In genomic region chr10:71773221-71773971, GRCh38 we compare ENCODE assay signal across 8 cellular contexts. TPM values are rescaled to one million over a fixed set of nuclear protein-coding genes. Genes with fewer than 3 reads are reported as not detected.
A peak's percentile ranks its signal among the peaks of the same experiment; 100 is the strongest.
DNase-seq lines count a peak whose midpoint lies in the region; ATAC-seq and TF ChIP-seq lines count a peak whose summit lies in the region.

VSIR (minus strand) TSS chr10:71773520; CDS start chr10:71773439, 81 bp downstream.

- no peaks in the 10 kb centered on the region for H3K27me3 ChIP-seq in CD4-positive, CD25-positive, alpha-beta regulatory T cell (ENCODE audit: control insufficient read depth, insufficient read depth, low read length)
- no peaks in the 10 kb centered on the region for H3K27me3 ChIP-seq in foreskin keratinocyte
- peaks cover 0 to 59% (median 18%) of the 10 kb centered on the region in 3 experiments for H3K27me3 ChIP-seq in neuronal stem cell (ENCODE audit: control insufficient read depth in 3 of 3, insufficient read depth in 3 of 3, low read depth in 1 of 3, low read length in 3 of 3)

- H3K4ac ChIP-seq in neuronal stem cell (ENCODE audit: low read length): no peak within 1 kb of the TSS

- H3K27ac Mint-ChIP-seq in CD4-positive, CD25-positive, alpha-beta regulatory T cell: peak within 1 kb of the TSS; percentile 97 to 98 (median 98)

- H2BK120ac ChIP-seq in neuronal stem cell (ENCODE audit: low read depth, low read length): no peak within 1 kb of the TSS

- peak within 1 kb of the TSS; percentile 68 for H3K4me2 ChIP-seq in neuronal stem cell (ENCODE audit: insufficient read depth, low read length, poor library complexity, severe bottlenecking)

- H3K79me1 ChIP-seq in neuronal stem cell (ENCODE audit: low read depth, low read length): no peaks in the 10 kb centered on the region

- H3K27ac ChIP-seq in CD4-positive, CD25-positive, alpha-beta regulatory T cell (ENCODE audit: insufficient read depth, low read length, poor library complexity, severe bottlenecking): peak within 1 kb of the TSS; percentile 96
- peak within 1 kb of the TSS; percentile 17 for H3K27ac ChIP-seq in foreskin keratinocyte
- no peak within 1 kb of the TSS for H3K27ac ChIP-seq in neuronal stem cell (replicated peaks; ENCODE audit: low read length)

- peaks cover 4% of the 10 kb centered on the region for H3K27me3 Mint-ChIP-seq in CD4-positive, CD25-positive, alpha-beta regulatory T cell

- H2AK5ac ChIP-seq in neuronal stem cell (ENCODE audit: low read depth, low read length): peak within 1 kb of the TSS; percentile 20

- peak; percentile 77 to 78 for ATAC-seq in CD4-positive, CD25-positive, alpha-beta regulatory T cell (ENCODE audit: low read depth in 2 of 2)
- peak; percentile 47 for ATAC-seq in GM19395 (IDR thresholded peaks at IDR 0.05; ENCODE audit: unreplicated experiment)
- peak; percentile 84 for ATAC-seq in foreskin keratinocyte

- peaks cover 13% of the 10 kb centered on the region for H3K36me3 ChIP-seq in CD4-positive, CD25-positive, alpha-beta regulatory T cell (ENCODE audit: control insufficient read depth, insufficient read depth, low read length)
- no peaks in the 10 kb centered on the region for H3K36me3 ChIP-seq in neuronal stem cell (replicated peaks in 1 of 2; ENCODE audit: control insufficient read depth in 2 of 2, insufficient read depth in 2 of 2, low read length in 2 of 2)

- H2BK12ac ChIP-seq in neuronal stem cell (ENCODE audit: low read length): peak within 1 kb of the TSS; percentile 14

- H2AFZ ChIP-seq in neuronal stem cell (ENCODE audit: low read length): peak within 1 kb of the TSS; percentile 78

- H3K4me3 Mint-ChIP-seq in CD4-positive, CD25-positive, alpha-beta regulatory T cell: peak within 1 kb of the TSS; percentile 87 to 98 (median 96)

- no peak within 1 kb of the TSS for H4K8ac ChIP-seq in neuronal stem cell (ENCODE audit: low read depth, low read length)

- TF ChIP-seq CTCF in foreskin keratinocyte (conservative IDR thresholded peaks at IDR 0.05): peak; percentile 97
- TF ChIP-seq CTCF in subcutaneous adipose tissue (IDR thresholded peaks at IDR 0.05; ENCODE audit: low read depth): no peak

- H4K91ac ChIP-seq in neuronal stem cell (ENCODE audit: low read depth, low read length, poor library complexity): no peak within 1 kb of the TSS

- no CpG with 5 or more reads among the region's 55 CpGs for WGBS in neuronal stem cell (ENCODE audit: extremely low coverage in 2 of 2, insufficient read length in 2 of 2, insufficient replicate concordance in 1 of 2), 2 donors

- no peaks in the 10 kb centered on the region for H3K9me3 Mint-ChIP-seq in CD4-positive, CD25-positive, alpha-beta regulatory T cell

- peak; percentile 89 to 95 (median 92) for DNase-seq in CD4-positive, CD25-positive, alpha-beta regulatory T cell
- peak; percentile 61 for DNase-seq in HT1080 (ENCODE audit: low read depth)
- DNase-seq in SIG-M5 (lab: John Stamatoyannopoulos, UW): peak; percentile 2
- DNase-seq in activated gamma-delta T cell treated with anti-CD3 and anti-CD28 coated beads, Interleukin-2, amount 50 U/mL, for 16 hours (ENCODE audit: low read depth): peak; percentile 90
- peak; percentile 92 to 97 for DNase-seq in foreskin keratinocyte
- DNase-seq in neuronal stem cell (ENCODE audit: low spot score): peak; percentile 81

- peaks cover 9 to 65% (median 39%) of the 10 kb centered on the region in 4 donors for H3K4me1 Mint-ChIP-seq in CD4-positive, CD25-positive, alpha-beta regulatory T cell

- no peak within 1 kb of the TSS for H2BK15ac ChIP-seq in neuronal stem cell (ENCODE audit: low read length)

- H2BK5ac ChIP-seq in neuronal stem cell (ENCODE audit: low read length): no peak within 1 kb of the TSS

- H3K36me3 Mint-ChIP-seq in CD4-positive, CD25-positive, alpha-beta regulatory T cell: peaks cover 24% of the 10 kb centered on the region

- peak within 1 kb of the TSS; percentile 12 for H3K23ac ChIP-seq in neuronal stem cell (ENCODE audit: low read depth, low read length, poor library complexity)

- peak within 1 kb of the TSS; percentile 85 for H3K18ac ChIP-seq in neuronal stem cell (ENCODE audit: low read length)

- peak within 1 kb of the TSS; percentile 98 for H3K4me3 ChIP-seq in CD4-positive, CD25-positive, alpha-beta regulatory T cell (ENCODE audit: low read depth, low read length)
- H3K4me3 ChIP-seq in neuronal stem cell (ENCODE audit: low read length in 2 of 2): peak within 1 kb of the TSS in 1 of 2 donors; percentile 78

- H3K14ac ChIP-seq in neuronal stem cell (ENCODE audit: low read length): no peak within 1 kb of the TSS

- H3K9me3 ChIP-seq in CD4-positive, CD25-positive, alpha-beta regulatory T cell (ENCODE audit: control insufficient read depth in 2 of 2, low read length in 2 of 2): no peaks in the 10 kb centered on the region
- H3K9me3 ChIP-seq in neuronal stem cell (replicated peaks in 1 of 2; ENCODE audit: control insufficient read depth in 2 of 2, insufficient read depth in 1 of 2, low read depth in 1 of 2, low read length in 2 of 2): no peaks in the 10 kb centered on the region

- peak within 1 kb of the TSS; percentile 7 for H3K9ac ChIP-seq in neuronal stem cell (ENCODE audit: low read depth, low read length, poor library complexity)

- peaks cover 67% of the 10 kb centered on the region for H3K4me1 ChIP-seq in CD4-positive, CD25-positive, alpha-beta regulatory T cell (ENCODE audit: control insufficient read depth, insufficient read depth, low read length, poor library complexity, severe bottlenecking)
- peaks cover 6% of the 10 kb centered on the region for H3K4me1 ChIP-seq in foreskin keratinocyte
- peaks cover 2 to 3% of the 10 kb centered on the region in 2 donors for H3K4me1 ChIP-seq in neuronal stem cell (ENCODE audit: control insufficient read depth in 2 of 2, insufficient read depth in 1 of 2, low read depth in 1 of 2, low read length in 2 of 2)

RNA-seq across cellular contexts. Expression of gene VSIR, which starts in this region (rescaled TPM):
- 167 TPM for total RNA-seq in CD4-positive, CD25-positive, alpha-beta regulatory T cell
- polyA plus RNA-seq in CD4-positive, CD25-positive, alpha-beta regulatory T cell: 100 to 1,000 TPM; 226 to 339 (median 294) TPM
- 0.02 and 0.17 TPM in 2 replicates for total RNA-seq in HT1080 (2014; rRNA removed; shearing (Covaris generic))
- 3.9 and 5.0 TPM in 2 replicates for polyA plus RNA-seq in HT1080 (2015; cell fraction: cytosol; rRNA removed)
- 3.0 and 3.2 TPM in 2 replicates for polyA plus RNA-seq in HT1080 (2015; cell fraction: nucleus; rRNA removed)
- 4.0 and 5.2 TPM in 2 replicates for total RNA-seq in foreskin keratinocyte
- 5.2 and 6.1 TPM in 2 replicates for polyA plus RNA-seq in foreskin keratinocyte
- polyA plus RNA-seq in neuronal stem cell (2013, experiment 1 of 2): 0.29 TPM
- 0.48 TPM for polyA plus RNA-seq in neuronal stem cell (2013, experiment 2 of 2)
- 100 to 1,000 TPM in 2 of 4 donors, 10 to 100 TPM in 2; 54.1 to 120 (median 84.7) TPM for total RNA-seq in subcutaneous adipose tissue

Comparison
In these comparisons a context has a peak if more than half of its experiments do, and no peak if none do; other contexts are left out.
1. RNA of gene VSIR (polyA plus RNA-seq): 226 to 339 TPM in CD4-positive, CD25-positive, alpha-beta regulatory T cell; 5.2 to 6.1 TPM in foreskin keratinocyte; every median in the first group is over 10 times any median in the second.
2. DNase-seq: peak in every context shown above with its lines; median percentile 94 in foreskin keratinocyte; 92 in CD4-positive, CD25-positive, alpha-beta regulatory T cell; 90 in activated gamma-delta T cell treated with anti-CD3 and anti-CD28 coated beads, Interleukin-2, amount 50 U/mL, for 16 hours; 81 in neuronal stem cell; 61 in HT1080; 2 in SIG-M5.
3. Peak in every context shown above with its lines, with median percentiles within 50 percentile points of each other: ATAC-seq.